Comparison of ENCODE assay signal across 24 cellular contexts in the genomic region with DNA sequence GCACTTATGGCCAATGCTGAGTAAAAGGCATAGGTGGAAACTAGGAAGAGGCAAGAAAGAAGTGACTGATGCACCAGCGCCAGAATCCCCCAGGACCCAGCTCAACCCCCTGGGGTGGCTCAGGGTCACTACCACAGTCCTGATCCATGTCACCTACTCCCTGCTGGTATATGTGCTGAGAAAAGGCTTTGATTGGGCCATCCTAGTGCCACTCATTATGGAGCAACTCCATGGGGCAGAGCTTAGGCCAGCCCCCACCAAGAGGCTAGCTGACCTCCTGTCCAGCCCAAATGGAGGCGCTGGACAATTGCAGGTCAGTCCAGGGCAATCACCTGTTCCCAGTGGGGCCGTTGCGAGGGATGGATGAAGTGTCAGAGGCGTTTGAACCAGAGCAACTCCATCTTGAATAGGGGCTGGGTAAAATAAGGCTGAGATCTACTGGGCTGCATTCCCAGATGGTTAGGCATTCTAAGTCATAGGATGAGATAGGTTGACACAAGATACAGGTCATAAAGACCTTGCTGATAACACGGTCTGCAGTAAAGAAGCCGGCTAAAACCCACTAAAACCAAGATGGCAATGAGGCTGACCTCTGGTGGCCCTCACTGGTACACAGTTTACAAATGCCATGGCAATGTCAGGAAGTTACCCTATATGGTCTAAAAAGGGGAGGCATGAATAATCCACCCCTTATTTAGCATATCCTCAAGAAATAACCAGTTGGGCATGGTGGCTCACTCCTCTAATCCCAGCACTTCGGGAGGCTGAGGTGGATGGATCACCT. TPM values are rescaled to one million over a fixed set of nuclear protein-coding genes. Genes with fewer than 3 reads are reported as not detected.
DNase-seq lines count a peak whose midpoint lies in the region; ATAC-seq, FAIRE-seq and TF ChIP-seq lines count a peak whose summit lies in the region.
"Had no signal": no experiment of that assay in that cellular context is flagged by ENCODE, and none has a peak within 500 bp of the region (broad histone marks: within the 10 kb centered on the region; RNA-seq: fewer than 3 reads in every experiment).

No MANE protein-coding gene starts in this region.

- no peak overlapping the region for H2AFZ ChIP-seq in HepG2 (ENCODE audit: low read length)

- H3K27ac ChIP-seq in HepG2 (ENCODE audit: extremely low read length, insufficient read depth, low read length) = no peak overlapping the region
- H3K27ac ChIP-seq in right lobe of liver = no peak overlapping the region
- H3K27ac ChIP-seq in RWPE2 (ENCODE audit: poor library complexity, severe bottlenecking) = no peak overlapping the region
- H3K27ac ChIP-seq: esophagus muscularis mucosa, left lung had no signal

- in situ Hi-C loops in HepG2 (cut with HindIII; ENCODE audit: extremely low pct_ligation_motif_present, low pct_unique_long_range_greater_than_20kb) = no loop called here

- no peak overlapping the region for H3K9ac ChIP-seq in HepG2 (ENCODE audit: insufficient read depth, low read depth, low read length)

- H3K27me3 ChIP-seq in HepG2 (ENCODE audit: control insufficient read depth in 1 of 2, insufficient read depth in 2 of 2, low read length in 2 of 2) (no peaks in the 10 kb centered on the region), right lobe of liver (no peaks in the 10 kb centered on the region), RWPE2 (ENCODE audit: insufficient read depth, poor library complexity, severe bottlenecking) (no peaks in the 10 kb centered on the region)

- CTCF ChIA-PET in HepG2 (lab: Yijun Ruan, JAX; ENCODE audit: low intra/inter-chr PET ratio, low total read pairs) = no interaction called here

- H3K4me1 ChIP-seq in HepG2 (ENCODE audit: insufficient read depth, low read length) (peaks cover 47% of the 10 kb centered on the region), right lobe of liver (no peaks in the 10 kb centered on the region), RWPE2 (ENCODE audit: insufficient read depth, poor library complexity, severe bottlenecking) (no peaks in the 10 kb centered on the region)
- H3K4me1 ChIP-seq: esophagus muscularis mucosa had no signal

- no peak overlapping the region for H3K4me3 ChIP-seq in HepG2 (replicated peaks in 1 of 3; ENCODE audit: insufficient read depth in 1 of 3, low read depth in 2 of 3, low read length in 3 of 3)
- H3K4me3 ChIP-seq in right lobe of liver = no peak overlapping the region
- no peak overlapping the region for H3K4me3 ChIP-seq in RWPE2 (ENCODE audit: severe bottlenecking)
- no peak overlapping the region for H3K4me3 ChIP-seq in epithelial cell of proximal tubule (ENCODE audit: low read depth, low read length)
- H3K4me3 ChIP-seq: esophagus muscularis mucosa, left lung had no signal

- TF ChIP-seq POLR2A in HepG2 (IDR thresholded peaks at IDR 0.05; ENCODE audit: insufficient read depth in 1 of 2, low read depth in 2 of 2, low read length in 2 of 2) (no peak), right lobe of liver (IDR thresholded peaks at IDR 0.05) (no peak)

- no peak for ATAC-seq in HepG2
- no peak for ATAC-seq in right lobe of liver
- no peak for ATAC-seq in RWPE2 (ENCODE audit: low read depth)
- no peak for ATAC-seq in HG02588 (IDR thresholded peaks at IDR 0.05; ENCODE audit: unreplicated experiment)
- ATAC-seq: activated T-cell treated with anti-CD3 and anti-CD28 coated beads, Interleukin-2, amount 50 U/mL, for 72 hours; left lung had no signal

- no peak for TF ChIP-seq RAD21 in HepG2 (CRISPR knock-in tag; IDR thresholded peaks at IDR 0.05)

- TF ChIP-seq EP300 in HepG2 (IDR thresholded peaks at IDR 0.05; ENCODE audit: low read depth in 2 of 2, low read length in 2 of 2) (no peak), HepG2 (CRISPR knock-in tag; IDR thresholded peaks at IDR 0.05; ENCODE audit: borderline replicate concordance) (no peak)

- H4K20me1 ChIP-seq in HepG2 (ENCODE audit: insufficient read depth, low read length) = no peaks in the 10 kb centered on the region

- TF ChIP-seq CTCF in HepG2 (CRISPR knock-in tag; IDR thresholded peaks at IDR 0.05) (no peak), right lobe of liver (IDR thresholded peaks at IDR 0.05) (no peak), RWPE2 (IDR thresholded peaks at IDR 0.05; ENCODE audit: poor library complexity, severe bottlenecking) (peak; percentile 26), epithelial cell of proximal tubule (conservative IDR thresholded peaks at IDR 0.05; ENCODE audit: low read depth, low read length) (peak; percentile 31)

- H3K9me3 ChIP-seq in HepG2 (ENCODE audit: low read length) (no peaks in the 10 kb centered on the region), right lobe of liver (no peaks in the 10 kb centered on the region), RWPE2 (ENCODE audit: severe bottlenecking) (no peaks in the 10 kb centered on the region)
- H3K9me3 ChIP-seq: esophagus muscularis mucosa, left lung had no signal

- POLR2A ChIA-PET in HepG2 (lab: Yijun Ruan, JAX) = interaction anchor here (1.4 to 1.9 kb wide), 2 partner anchors 12 to 22 kb away, joined by 4 read pairs; no protein-coding TSS in a partner anchor

- no peak for DNase-seq in HepG2 (ENCODE audit: low spot score)
- DNase-seq in right lobe of liver = no peak
- no peak for DNase-seq in RWPE2 (ENCODE audit: low spot score)
- no peak for DNase-seq in epithelial cell of proximal tubule (ENCODE audit: low read depth)
- DNase-seq in SIG-M5 treated with dmso at 0.1 percent for 504 hours (lab: John Stamatoyannopoulos, UW; ENCODE audit: unreplicated experiment) = no peak
- DNase-seq in activated CD4-positive, alpha-beta T cell treated with anti-CD3 and anti-CD28 coated beads, Interleukin-2, amount 50 U/mL, for 4 hours = no peak
- no peak for DNase-seq in ecto neural progenitor cell (ENCODE audit: low spot score)
- DNase-seq: activated CD4-positive, CD25-positive, alpha-beta regulatory T cell treated with anti-CD3 and anti-CD28 coated beads, Interleukin-2, amount 50 U/mL, for 72 hours; activated naive CD4-positive, alpha-beta T cell treated with anti-CD3 and anti-CD28 coated beads, Interleukin-2, amount 50 U/mL, for 16 hours; activated T-cell treated with anti-CD3 and anti-CD28 coated beads, Interleukin-2, amount 50 U/mL, for 72 hours; aorta; DMS153; effector CD4-positive, alpha-beta T cell; Kasumi-1; left lung; NCI-H2171; NCI-H526; nephron progenitor cell; stimulated activated CD4-positive, alpha-beta T cell treated with anti-CD3 and anti-CD28 coated beads, Interleukin-2, amount 100 ng/mL, for 24 hours; stimulated activated naive CD4-positive, alpha-beta T cell; T-helper 9 cell had no signal

- FAIRE-seq in HepG2 (lab: Jason Lieb, UNC) = no peak
- FAIRE-seq: HTR-8/SVneo had no signal

- 60% methylated on average over 7 of the region's 8 CpGs for whole genome bisulfite sequencing in HepG2 (ENCODE audit: low lambda C conversion rate)
- 87% methylated on average over 5 of the region's 8 CpGs for WGBS in right lobe of liver (ENCODE audit: insufficient coverage, low coverage, low lambda C conversion rate, missing lambda C conversion rate)

- no peaks in the 10 kb centered on the region for H3K79me2 ChIP-seq in HepG2 (ENCODE audit: insufficient read depth, low read length)

- intact Hi-C loops in HepG2 (cut with micrococcal nuclease; ENCODE audit: unreplicated experiment) = no loop called here
- intact Hi-C loops in right lobe of liver (cut with DNase I) = no loop called here

- no peaks in the 10 kb centered on the region for H3K36me3 ChIP-seq in HepG2 (replicated peaks in 1 of 2; ENCODE audit: control insufficient read depth in 1 of 2, insufficient read depth in 2 of 2, low read length in 2 of 2)
- H3K36me3 ChIP-seq in right lobe of liver = no peaks in the 10 kb centered on the region
- no peaks in the 10 kb centered on the region for H3K36me3 ChIP-seq in RWPE2 (ENCODE audit: low read depth)
- H3K36me3 ChIP-seq: esophagus muscularis mucosa, left lung had no signal

- H3K4me2 ChIP-seq in HepG2 (ENCODE audit: low read depth, low read length) = no peak overlapping the region

- no TSS peak for BruUV-seq in HepG2 (replicated peaks; lab: Mats Ljungman, UMichigan)

TF ChIP-seq in HepG2, 621 proteins besides CTCF, POLR2A, EP300 and RAD21 (continues in another document):
- TF ChIP-seq ESRRA (CRISPR knock-in tag; IDR thresholded peaks at IDR 0.05; ENCODE audit: low read depth) (no peak), CBFB (CRISPR knock-in tag; IDR thresholded peaks at IDR 0.05) (no peak), ZNF10 (CRISPR knock-in tag; IDR thresholded peaks at IDR 0.05; ENCODE audit: borderline replicate concordance, low read depth) (no peak)
- TF ChIP-seq, protein P1, sequence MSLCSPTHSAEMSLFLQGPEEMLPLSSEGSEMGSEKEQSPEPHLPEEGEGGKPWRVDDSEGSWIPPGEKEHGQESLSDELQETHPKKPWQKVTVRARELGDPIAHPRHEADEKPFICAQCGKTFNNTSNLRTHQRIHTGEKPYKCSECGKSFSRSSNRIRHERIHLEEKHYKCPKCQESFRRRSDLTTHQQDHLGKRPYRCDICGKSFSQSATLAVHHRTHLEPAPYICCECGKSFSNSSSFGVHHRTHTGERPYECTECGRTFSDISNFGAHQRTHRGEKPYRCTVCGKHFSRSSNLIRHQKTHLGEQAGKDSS (CRISPR knock-in tag; IDR thresholded peaks at IDR 0.05; ENCODE audit: borderline replicate concordance, low read depth) = no peak

RNA-seq across cellular contexts. Expression of a gene that starts 20.6 kb away (rescaled TPM):
- total RNA-seq in HepG2 (2016; rRNA removed; fragmentation: Illumina TruSeq; extraction: Trizol) (2.3 and 3.9 TPM in 2 replicates), right lobe of liver (1 to 10 TPM in 2 of 6 experiments, under 1 TPM in 4; 0.33 to 5.5 (median 0.79) TPM), epithelial cell of proximal tubule (4.5 and 7.3 TPM in 2 replicates)
- 0.61 and 0.88 TPM in 2 replicates for total RNA-seq in HepG2 (2016; cell fraction: cytosol; rRNA removed; fragmentation: Illumina TruSeq; extraction: Trizol; ENCODE audit: low read depth)
- 2.1 and 3.9 TPM in 2 replicates for total RNA-seq in HepG2 (2016; cell fraction: insoluble cytoplasmic fraction; rRNA removed; fragmentation: Illumina TruSeq; extraction: Trizol)
- 2.2 and 2.4 TPM in 2 replicates for total RNA-seq in HepG2 (2016; cell fraction: membrane; rRNA removed; fragmentation: Illumina TruSeq; extraction: Trizol)
- 4.9 and 6.5 TPM in 2 replicates for total RNA-seq in HepG2 (2016; cell fraction: nucleus; rRNA removed; fragmentation: Illumina TruSeq; extraction: Trizol)
- polyA plus RNA-seq in HepG2 (2011; rRNA removed) = 2.6 and 3.3 TPM in 2 replicates
- 1.5 and 2.1 TPM in 2 replicates for polyA plus RNA-seq in HepG2 (2011; cell fraction: cytosol; rRNA removed)
- 12.4 and 14.2 TPM in 2 replicates for polyA plus RNA-seq in HepG2 (2011; cell fraction: nucleus; rRNA removed)
- 2.6 and 5.3 TPM in 2 replicates for polyA plus RNA-seq in HepG2 (2012)
- 0.45 and 0.67 TPM in 2 replicates for polyA plus RNA-seq in HepG2 (2016; cell fraction: cytosol; fragmentation: Illumina TruSeq; extraction: Trizol; ENCODE audit: low read depth)
- 2.5 and 3.0 TPM in 2 replicates for polyA plus RNA-seq in HepG2 (2016; cell fraction: insoluble cytoplasmic fraction; fragmentation: Illumina TruSeq; extraction: Trizol; ENCODE audit: low read depth)
- 1.5 and 1.9 TPM in 2 replicates for polyA plus RNA-seq in HepG2 (2016; cell fraction: membrane; fragmentation: Illumina TruSeq; extraction: Trizol; ENCODE audit: low read depth)
- polyA plus RNA-seq in HepG2 (2016; cell fraction: nucleus; fragmentation: Illumina TruSeq; extraction: Trizol; ENCODE audit: insufficient read depth, low read depth) = 14.4 and 14.8 TPM in 2 replicates
- 2.0 and 8.0 TPM in 2 replicates for polyA minus RNA-seq in HepG2 (2011; rRNA and poly(A)+ RNA removed; ENCODE audit: low replicate concordance)
- polyA minus RNA-seq in HepG2 (2011; cell fraction: cytosol; rRNA and poly(A)+ RNA removed) = 2.2 and 3.0 TPM in 2 replicates
- 4.6 TPM in 2 replicates for polyA minus RNA-seq in HepG2 (2011; cell fraction: nucleus; rRNA and poly(A)+ RNA removed)

Comparison
In these comparisons a context has a peak if more than half of its experiments do, and no peak if none do; other contexts are left out.
1. CTCF ChIP-seq: peak in RWPE2 (single experiment) and epithelial cell of proximal tubule (single experiment); none in HepG2 (single experiment) and right lobe of liver (0 of 4).